In the genomic region with DNA sequence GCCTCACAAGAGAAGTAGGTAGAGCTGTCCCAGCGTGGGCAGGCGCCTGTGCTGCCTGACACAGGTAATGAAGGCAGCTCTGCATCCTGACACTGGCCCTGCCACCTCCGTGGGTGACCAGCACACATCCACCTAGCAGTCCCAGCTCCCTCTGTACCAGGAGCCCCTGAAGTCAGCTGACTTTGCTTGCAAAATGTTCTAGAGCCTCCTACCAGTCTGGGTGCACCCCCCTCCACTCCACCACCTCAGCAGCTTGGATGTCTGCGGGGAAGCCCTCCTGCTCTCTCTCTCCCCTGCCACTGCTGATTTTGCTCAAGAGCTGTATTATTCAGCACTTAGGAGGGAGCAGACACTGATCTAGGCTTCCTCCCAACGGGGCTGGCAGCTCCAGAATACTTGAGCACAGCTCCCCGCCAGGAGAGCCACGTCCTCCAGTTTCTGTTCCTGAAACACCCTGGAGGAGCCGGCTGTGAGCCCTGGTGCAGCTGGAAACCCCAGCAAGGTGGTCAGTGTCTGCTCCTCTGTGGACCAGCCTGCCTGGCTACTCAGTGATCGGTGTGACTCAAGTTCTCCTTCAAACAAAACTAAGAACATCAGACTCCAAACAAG, we compare ENCODE assay signal across 6 cellular contexts. TPM values are rescaled to one million over a fixed set of nuclear protein-coding genes. Genes with fewer than 3 reads are reported as not detected.
DNase-seq lines count a peak whose midpoint lies in the region; ATAC-seq and TF ChIP-seq lines count a peak whose summit lies in the region.

No MANE protein-coding gene starts in this region.

- no peaks in the 10 kb centered on the region for H3K36me3 Mint-ChIP-seq in HFFc6 (ENCODE audit: low read depth)
- peaks cover 65% of the 10 kb centered on the region for H3K36me3 Mint-ChIP-seq in activated T-cell treated with anti-CD3 and anti-CD28 coated beads, Interleukin-2, amount 50 U/mL, for 24 hours (ENCODE audit: low read depth)

- H3K27ac Mint-ChIP-seq in HFFc6: peak overlapping the region; percentile 86
- H3K27ac Mint-ChIP-seq in activated T-cell treated with anti-CD3 and anti-CD28 coated beads, Interleukin-2, amount 50 U/mL, for 24 hours: peak overlapping the region; percentile 97

- H3K4me1 Mint-ChIP-seq in HFFc6 (ENCODE audit: low read depth): peaks cover 26% of the 10 kb centered on the region
- peaks cover 79% of the 10 kb centered on the region for H3K4me1 Mint-ChIP-seq in activated T-cell treated with anti-CD3 and anti-CD28 coated beads, Interleukin-2, amount 50 U/mL, for 24 hours (ENCODE audit: low read depth)

- H3K9me3 Mint-ChIP-seq in HFFc6: no peaks in the 10 kb centered on the region
- H3K9me3 Mint-ChIP-seq in activated T-cell treated with anti-CD3 and anti-CD28 coated beads, Interleukin-2, amount 50 U/mL, for 24 hours: no peaks in the 10 kb centered on the region

- no peak for TF ChIP-seq CTCF in HFFc6 (IDR thresholded peaks at IDR 0.05)

- ATAC-seq in HG03378 (IDR thresholded peaks at IDR 0.05; ENCODE audit: unreplicated experiment): no peak

- DNase-seq in HFFc6 (no peak), kidney tubule cell (ENCODE audit: low spot score) (peak; percentile 25), COR-L47 (lab: John Stamatoyannopoulos, UW) (no peak), NCI-H146 (lab: John Stamatoyannopoulos, UW) (no peak)
- DNase-seq in activated T-cell treated with anti-CD3 and anti-CD28 coated beads, Interleukin-2, amount 50 U/mL, for 24 hours: peak; percentile 54

- H3K27me3 Mint-ChIP-seq in HFFc6 (ENCODE audit: insufficient read depth): no peaks in the 10 kb centered on the region; the same call in 1 of the 2 replicates
- no peaks in the 10 kb centered on the region for H3K27me3 Mint-ChIP-seq in activated T-cell treated with anti-CD3 and anti-CD28 coated beads, Interleukin-2, amount 50 U/mL, for 24 hours

- peak overlapping the region; percentile 97 for H3K4me3 Mint-ChIP-seq in HFFc6
- H3K4me3 Mint-ChIP-seq in activated T-cell treated with anti-CD3 and anti-CD28 coated beads, Interleukin-2, amount 50 U/mL, for 24 hours: peak overlapping the region; percentile 94

RNA-seq across cellular contexts. Expression of a gene that starts 1.0 kb away (rescaled TPM):
- total RNA-seq in HFFc6 (2021; fragmentation: NEBNext Ultra II Directional; extraction: Animal tissue kit (Norgen Biotek cat#: 25700)): 10 to 100 TPM; 10.3 to 18.3 (median 13.2) TPM

RNA-seq across cellular contexts. Expression of a gene that starts 1.1 kb away (rescaled TPM):
- 10 to 100 TPM; 26.2 to 37.0 (median 33.2) TPM for total RNA-seq in HFFc6 (2021; fragmentation: NEBNext Ultra II Directional; extraction: Animal tissue kit (Norgen Biotek cat#: 25700))

RNA-seq across cellular contexts. Expression of a gene that starts 18.9 kb away (rescaled TPM):
- total RNA-seq in HFFc6 (2021; fragmentation: NEBNext Ultra II Directional; extraction: Animal tissue kit (Norgen Biotek cat#: 25700)): not detected

RNA-seq across cellular contexts. Expression of a gene that starts 42.3 kb away (rescaled TPM):
- total RNA-seq in HFFc6 (2021; fragmentation: NEBNext Ultra II Directional; extraction: Animal tissue kit (Norgen Biotek cat#: 25700)): 10 to 100 TPM; 21.1 to 28.0 (median 24.0) TPM

RNA-seq across cellular contexts. Expression of a gene that starts 54.3 kb away (rescaled TPM):
- 100 to 1,000 TPM in 2 of 6 experiments, 10 to 100 TPM in 4; 29.0 to 228 (median 36.9) TPM for total RNA-seq in HFFc6 (2021; fragmentation: NEBNext Ultra II Directional; extraction: Animal tissue kit (Norgen Biotek cat#: 25700))

Comparison
In these comparisons a context has a peak if more than half of its experiments do, and no peak if none do; other contexts are left out.
1. DNase-seq: peak in activated T-cell treated with anti-CD3 and anti-CD28 coated beads, Interleukin-2, amount 50 U/mL, for 24 hours (single experiment) and kidney tubule cell (single experiment); none in HFFc6 (single experiment), COR-L47 (single experiment) and NCI-H146 (single experiment).